Comparison of ENCODE assay signal across 1 cellular context in the genomic region with DNA sequence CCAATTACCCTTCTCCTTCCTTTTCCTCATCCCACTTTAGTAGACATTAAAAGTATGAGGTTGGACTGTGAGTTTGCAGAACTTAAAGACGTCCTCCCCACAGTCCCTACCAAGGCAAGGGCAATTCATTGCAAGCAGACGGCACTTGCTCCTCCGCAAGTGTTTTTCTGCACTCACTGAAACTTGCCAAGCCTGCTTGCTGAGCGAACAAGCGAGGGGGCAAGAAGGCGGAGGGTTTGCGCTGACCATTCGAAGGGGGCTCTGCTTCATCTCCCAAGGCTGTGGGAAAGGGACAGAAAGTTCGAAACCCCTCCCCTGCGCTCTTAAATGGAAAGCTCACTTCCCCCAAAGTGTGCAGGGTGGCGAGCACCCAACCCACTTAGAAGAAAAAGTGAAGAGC.
TF ChIP-seq lines count a peak whose summit lies in the region.

No MANE protein-coding gene starts in this region.

TF ChIP-seq in IMR-90, 13 proteins besides CTCF, POLR2A, EP300 and RAD21 (continued from another document):
- no peak for TF ChIP-seq RFX5 (IDR thresholded peaks at IDR 0.05; ENCODE audit: low read depth, low read length)
